Comparison of ENCODE assay signal across 24 cellular contexts in genomic region chr11:35614949-35615569, GRCh38. TPM values are rescaled to one million over a fixed set of nuclear protein-coding genes. Genes with fewer than 3 reads are reported as not detected.
DNase-seq lines count a peak whose midpoint lies in the region; ATAC-seq and TF ChIP-seq lines count a peak whose summit lies in the region.
"Had no signal": no experiment of that assay in that cellular context is flagged by ENCODE, and none has a peak within 500 bp of the region (broad histone marks: within the 10 kb centered on the region; RNA-seq: fewer than 3 reads in every experiment).

No MANE protein-coding gene starts in this region.

- H2AFZ ChIP-seq in neural progenitor cell (replicated peaks): no peak overlapping the region

- peaks cover 43% of the 10 kb centered on the region for H3K4me1 ChIP-seq in neural progenitor cell

- H3K4me1 Mint-ChIP-seq in neural progenitor cell: peaks cover 32% of the 10 kb centered on the region

- no peaks in the 10 kb centered on the region for H3K36me3 Mint-ChIP-seq in neural progenitor cell
- H3K36me3 Mint-ChIP-seq: memory B cell had no signal

- peaks cover 10% of the 10 kb centered on the region for H3K27me3 Mint-ChIP-seq in neural progenitor cell (ENCODE audit: insufficient read depth, low read depth)

- H3K27me3 ChIP-seq in MG63 (peaks cover 2% of the 10 kb centered on the region), neural progenitor cell (no peaks in the 10 kb centered on the region)

- no peaks in the 10 kb centered on the region for H3K9me3 ChIP-seq in MG63
- H3K9me3 ChIP-seq in neural progenitor cell (ENCODE audit: low read depth): no peaks in the 10 kb centered on the region
- H3K9me3 ChIP-seq: Caco-2, prostate gland, upper lobe of left lung had no signal

- DNase-seq in ELR (ENCODE audit: low read depth): peak; percentile 58
- DNase-seq in MG63: peak; percentile 33
- no peak for DNase-seq in epithelial cell of proximal tubule (ENCODE audit: low read depth)
- DNase-seq in neural progenitor cell (ENCODE audit: low spot score): peak; percentile 39
- DNase-seq in NOMO-1 (lab: John Stamatoyannopoulos, UW; ENCODE audit: unreplicated experiment in 2 of 2): no peak
- no peak for DNase-seq in RWPE1 (ENCODE audit: low spot score)
- DNase-seq: activated CD4-positive, alpha-beta memory T cell treated with anti-CD3 and anti-CD28 coated beads, Interleukin-2, amount 10 ng/mL, durations not matched to agents 7 days and 5 days; activated naive CD4-positive, alpha-beta T cell treated with Interleukin-2 at 50 U/mL for 16 hours; Caco-2; H9; islet precursor cell; NCI-H1694 treated with DMSO at 0.1 percent for 48 hours; NCI-H226; nephron progenitor cell; small intestine; stimulated activated CD4-positive, alpha-beta T cell treated with anti-CD3 and anti-CD28 coated beads, Interleukin-2, amount 100 ng/mL, for 48 hours; T-helper 1 cell; upper lobe of left lung had no signal

- peaks cover 67% of the 10 kb centered on the region for H3F3A ChIP-seq in neural progenitor cell (ENCODE audit: low read depth)

- no peak overlapping the region for H3K9ac ChIP-seq in neural progenitor cell

- H3K27ac ChIP-seq in neural progenitor cell (peak overlapping the region; percentile 46), RWPE1 (no peak overlapping the region)
- H3K27ac ChIP-seq: prostate gland, upper lobe of left lung, VCaP had no signal

- POLR2A ChIA-PET in RWPE1 (lab: Yijun Ruan, JAX; ENCODE audit: low non-redundant PET): no interaction called here

- no peak for ATAC-seq in SK-N-SH treated with all-trans-retinoic acid at 6 μM for 48 hours

- H3K27ac Mint-ChIP-seq in neural progenitor cell: peak overlapping the region; percentile 61
- H3K27ac Mint-ChIP-seq: activated CD4-positive, alpha-beta memory T cell treated with anti-CD3 and anti-CD28 coated beads, Interleukin-2, amount 10 ng/mL, durations not matched to agents 7 days and 5 days; B cell; H9; memory B cell; nephron progenitor cell; stimulated activated naive CD8-positive, alpha-beta T cell treated with anti-CD3 and anti-CD28 coated beads, Interleukin-15, Interleukin-2, amounts not matched to agents 100 ng/mL and 50 ng/mL, for 24 hours had no signal

- peak; percentile 7 for TF ChIP-seq CTCF in epithelial cell of proximal tubule (conservative IDR thresholded peaks at IDR 0.05; ENCODE audit: low read depth, low read length)
- peak; percentile 4 for TF ChIP-seq CTCF in neural progenitor cell (IDR thresholded peaks at IDR 0.05)
- TF ChIP-seq CTCF in RWPE1 (conservative IDR thresholded peaks at IDR 0.05; ENCODE audit: low read depth): no peak

- H3K79me2 ChIP-seq in neural progenitor cell (ENCODE audit: low read depth): peaks cover 19% of the 10 kb centered on the region

- H3K9me3 Mint-ChIP-seq in neural progenitor cell: peaks cover 3% of the 10 kb centered on the region
- H3K9me3 Mint-ChIP-seq: activated CD4-positive, alpha-beta memory T cell treated with anti-CD3 and anti-CD28 coated beads, Interleukin-2, amount 10 ng/mL, durations not matched to agents 7 days and 5 days; memory B cell; nephron progenitor cell; stimulated activated naive CD8-positive, alpha-beta T cell treated with anti-CD3 and anti-CD28 coated beads, Interleukin-15, Interleukin-2, amounts not matched to agents 100 ng/mL and 50 ng/mL, for 24 hours had no signal

- H3K36me3 ChIP-seq in MG63: no peaks in the 10 kb centered on the region
- H3K36me3 ChIP-seq in neural progenitor cell: no peaks in the 10 kb centered on the region
- H3K36me3 ChIP-seq: prostate gland, upper lobe of left lung had no signal

- H3K4me2 ChIP-seq in neural progenitor cell: peak overlapping the region; percentile 36

- H4K20me1 ChIP-seq in neural progenitor cell (ENCODE audit: low read depth): peaks cover 13% of the 10 kb centered on the region

- CTCF ChIA-PET in RWPE1 (lab: Yijun Ruan, JAX): interaction anchor here (0.6 to 1.0 kb wide), 6 partner anchors 8 to 685 kb away, joined by 3 to 6 read pairs (median 4); no protein-coding TSS in a partner anchor

- no peak overlapping the region for H3K4me3 Mint-ChIP-seq in neural progenitor cell
- H3K4me3 Mint-ChIP-seq: activated CD4-positive, alpha-beta memory T cell treated with anti-CD3 and anti-CD28 coated beads, Interleukin-2, amount 10 ng/mL, durations not matched to agents 7 days and 5 days; B cell; H9; memory B cell; nephron progenitor cell; stimulated activated naive CD8-positive, alpha-beta T cell treated with anti-CD3 and anti-CD28 coated beads, Interleukin-15, Interleukin-2, amounts not matched to agents 100 ng/mL and 50 ng/mL, for 24 hours had no signal

- H3K4me3 ChIP-seq in MG63: no peak overlapping the region
- no peak overlapping the region for H3K4me3 ChIP-seq in epithelial cell of proximal tubule (ENCODE audit: low read depth, low read length)
- H3K4me3 ChIP-seq in neural progenitor cell: peak overlapping the region; percentile 2
- H3K4me3 ChIP-seq: prostate gland, upper lobe of left lung had no signal

TF ChIP-seq in SK-N-SH treated with all-trans-retinoic acid at 6 μM for 48 hours, 23 proteins besides CTCF, POLR2A, EP300 and RAD21:
- TF ChIP-seq OSR1 (CRISPR knock-in tag; IDR thresholded peaks at IDR 0.05) (no peak), CSRNP3 (CRISPR knock-in tag; IDR thresholded peaks at IDR 0.05) (no peak), BACH2 (CRISPR knock-in tag; IDR thresholded peaks at IDR 0.05; ENCODE audit: borderline replicate concordance) (no peak), CSDC2 (CRISPR knock-in tag; IDR thresholded peaks at IDR 0.05) (no peak), ZNF565 (CRISPR knock-in tag; conservative IDR thresholded peaks at IDR 0.05; ENCODE audit: low read depth) (no peak), GLIS3 (CRISPR knock-in tag; IDR thresholded peaks at IDR 0.05) (no peak), ISL1 (CRISPR knock-in tag; IDR thresholded peaks at IDR 0.05) (no peak), ARNTL (CRISPR knock-in tag; IDR thresholded peaks at IDR 0.05; ENCODE audit: borderline replicate concordance, low read depth) (no peak)
- TF ChIP-seq, protein P1, sequence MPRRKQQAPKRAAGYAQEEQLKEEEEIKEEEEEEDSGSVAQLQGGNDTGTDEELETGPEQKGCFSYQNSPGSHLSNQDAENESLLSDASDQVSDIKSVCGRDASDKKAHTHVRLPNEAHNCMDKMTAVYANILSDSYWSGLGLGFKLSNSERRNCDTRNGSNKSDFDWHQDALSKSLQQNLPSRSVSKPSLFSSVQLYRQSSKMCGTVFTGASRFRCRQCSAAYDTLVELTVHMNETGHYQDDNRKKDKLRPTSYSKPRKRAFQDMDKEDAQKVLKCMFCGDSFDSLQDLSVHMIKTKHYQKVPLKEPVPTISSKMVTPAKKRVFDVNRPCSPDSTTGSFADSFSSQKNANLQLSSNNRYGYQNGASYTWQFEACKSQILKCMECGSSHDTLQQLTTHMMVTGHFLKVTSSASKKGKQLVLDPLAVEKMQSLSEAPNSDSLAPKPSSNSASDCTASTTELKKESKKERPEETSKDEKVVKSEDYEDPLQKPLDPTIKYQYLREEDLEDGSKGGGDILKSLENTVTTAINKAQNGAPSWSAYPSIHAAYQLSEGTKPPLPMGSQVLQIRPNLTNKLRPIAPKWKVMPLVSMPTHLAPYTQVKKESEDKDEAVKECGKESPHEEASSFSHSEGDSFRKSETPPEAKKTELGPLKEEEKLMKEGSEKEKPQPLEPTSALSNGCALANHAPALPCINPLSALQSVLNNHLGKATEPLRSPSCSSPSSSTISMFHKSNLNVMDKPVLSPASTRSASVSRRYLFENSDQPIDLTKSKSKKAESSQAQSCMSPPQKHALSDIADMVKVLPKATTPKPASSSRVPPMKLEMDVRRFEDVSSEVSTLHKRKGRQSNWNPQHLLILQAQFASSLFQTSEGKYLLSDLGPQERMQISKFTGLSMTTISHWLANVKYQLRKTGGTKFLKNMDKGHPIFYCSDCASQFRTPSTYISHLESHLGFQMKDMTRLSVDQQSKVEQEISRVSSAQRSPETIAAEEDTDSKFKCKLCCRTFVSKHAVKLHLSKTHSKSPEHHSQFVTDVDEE (CRISPR knock-in tag; IDR thresholded peaks at IDR 0.05): no peak
- TF ChIP-seq, protein P2, sequence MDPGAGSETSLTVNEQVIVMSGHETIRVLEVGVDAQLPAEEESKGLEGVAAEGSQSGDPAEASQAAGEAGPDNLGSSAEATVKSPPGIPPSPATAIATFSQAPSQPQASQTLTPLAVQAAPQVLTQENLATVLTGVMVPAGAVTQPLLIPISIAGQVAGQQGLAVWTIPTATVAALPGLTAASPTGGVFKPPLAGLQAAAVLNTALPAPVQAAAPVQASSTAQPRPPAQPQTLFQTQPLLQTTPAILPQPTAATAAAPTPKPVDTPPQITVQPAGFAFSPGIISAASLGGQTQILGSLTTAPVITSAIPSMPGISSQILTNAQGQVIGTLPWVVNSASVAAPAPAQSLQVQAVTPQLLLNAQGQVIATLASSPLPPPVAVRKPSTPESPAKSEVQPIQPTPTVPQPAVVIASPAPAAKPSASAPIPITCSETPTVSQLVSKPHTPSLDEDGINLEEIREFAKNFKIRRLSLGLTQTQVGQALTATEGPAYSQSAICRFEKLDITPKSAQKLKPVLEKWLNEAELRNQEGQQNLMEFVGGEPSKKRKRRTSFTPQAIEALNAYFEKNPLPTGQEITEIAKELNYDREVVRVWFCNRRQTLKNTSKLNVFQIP (CRISPR knock-in tag; IDR thresholded peaks at IDR 0.05; ENCODE audit: borderline replicate concordance, low read depth): no peak

RNA-seq across cellular contexts. Expression of gene FJX1, which starts 3.2 kb away (rescaled TPM):
- 29.1 and 30.5 TPM in 2 replicates for total RNA-seq in MG63 (2014; rRNA removed; shearing (Covaris generic); ENCODE audit: low replicate concordance)
- total RNA-seq in epithelial cell of proximal tubule: 52.1 and 78.4 TPM in 2 replicates
- total RNA-seq in neural progenitor cell (ENCODE audit: low replicate concordance): 53.3 and 155 TPM in 2 replicates
- total RNA-seq: B cell had no signal

RNA-seq across cellular contexts. Expression of gene TRIM44, which starts 47.5 kb away (rescaled TPM):
- total RNA-seq in MG63 (2014; rRNA removed; shearing (Covaris generic); ENCODE audit: low replicate concordance): 11.7 and 13.0 TPM in 2 replicates
- total RNA-seq in epithelial cell of proximal tubule: 33.9 and 42.1 TPM in 2 replicates
- total RNA-seq in neural progenitor cell (ENCODE audit: low replicate concordance): 28.5 and 44.1 TPM in 2 replicates

Comparison
In these comparisons a context has a peak if more than half of its experiments do, and no peak if none do; other contexts are left out.
1. DNase-seq: peak in ELR (single experiment), MG63 (single experiment) and neural progenitor cell (single experiment); none in epithelial cell of proximal tubule (single experiment), NOMO-1 (0 of 2) and RWPE1 (single experiment).